ENCODE assay signal across 22 cellular contexts in genomic region chr1:22437573-22437972, GRCh38.
"Had no signal": no experiment of that assay in that cellular context is flagged by ENCODE, and none has a peak within 500 bp of the region (broad histone marks: within the 10 kb centered on the region; RNA-seq: fewer than 3 reads in every experiment).

No MANE protein-coding gene starts in this region.

- FAIRE-seq: colon had no signal

- ATAC-seq: activated CD8-positive, alpha-beta memory T cell treated with anti-CD3 and anti-CD28 coated beads, Interleukin-2, amount 10 ng/mL, durations not matched to agents 7 days and 5 days; body of pancreas; gastroesophageal sphincter; heart left ventricle; stimulated activated naive B cell treated with anti-CD40 and anti-IgM and Interleukin-4, amounts not matched to agents 10 μg/mL and 1 μg/mL and 100 μg/mL, for 72 hours had no signal

- H3K36me3 ChIP-seq: gastroesophageal sphincter, heart left ventricle, left ventricle myocardium inferior, spleen, thoracic aorta, upper lobe of left lung had no signal

- H3K9me3 ChIP-seq: body of pancreas had no signal

- DNase-seq: activated B cell treated with CpG ODN at 0.5 μM for 24 hours; activated CD4-positive, alpha-beta memory T cell treated with anti-CD3 and anti-CD28 coated beads, Interleukin-2, amount 10 ng/mL, durations not matched to agents 7 days and 5 days; activated CD4-positive, alpha-beta T cell treated with anti-CD3 and anti-CD28 coated beads for 48 hours; activated CD8-positive, alpha-beta memory T cell treated with anti-CD3 and anti-CD28 coated beads, Interleukin-2, amount 10 ng/mL, durations not matched to agents 7 days and 5 days; amygdala; body of pancreas; caudate nucleus; dorsolateral prefrontal cortex; heart left ventricle; left ventricle myocardium inferior; mammary epithelial cell; midbrain; posterior cingulate gyrus; spleen; stimulated activated naive B cell treated with anti-CD40 and anti-IgM and Interleukin-4, amounts not matched to agents 10 μg/mL and 1 μg/mL and 100 μg/mL, for 72 hours; upper lobe of left lung had no signal

- H3K4me1 ChIP-seq: gastroesophageal sphincter, spleen, upper lobe of left lung had no signal

- H3K4me1 Mint-ChIP-seq: activated B cell treated with CpG ODN at 0.5 μM for 24 hours; activated CD4-positive, alpha-beta memory T cell treated with anti-CD3 and anti-CD28 coated beads, Interleukin-2, amount 10 ng/mL, durations not matched to agents 7 days and 5 days; activated CD8-positive, alpha-beta memory T cell treated with anti-CD3 and anti-CD28 coated beads, Interleukin-2, amount 10 ng/mL, durations not matched to agents 7 days and 5 days; nephron; stimulated activated naive B cell treated with anti-CD40 and anti-IgM and Interleukin-4, amounts not matched to agents 10 μg/mL and 1 μg/mL and 100 μg/mL, for 72 hours had no signal

- H3K4me3 Mint-ChIP-seq: activated B cell treated with CpG ODN at 0.5 μM for 24 hours; activated CD4-positive, alpha-beta memory T cell treated with anti-CD3 and anti-CD28 coated beads, Interleukin-2, amount 10 ng/mL, durations not matched to agents 7 days and 5 days; activated CD8-positive, alpha-beta memory T cell treated with anti-CD3 and anti-CD28 coated beads, Interleukin-2, amount 10 ng/mL, durations not matched to agents 7 days and 5 days; activated naive CD8-positive, alpha-beta T cell; nephron; stimulated activated naive B cell treated with anti-CD40 and anti-IgM and Interleukin-4, amounts not matched to agents 10 μg/mL and 1 μg/mL and 100 μg/mL, for 72 hours had no signal

- H3K27me3 ChIP-seq: body of pancreas, dorsolateral prefrontal cortex, upper lobe of left lung had no signal

- H3K4me3 ChIP-seq: body of pancreas, dorsolateral prefrontal cortex, gastroesophageal sphincter, heart left ventricle, left ventricle myocardium inferior, spleen, thoracic aorta, upper lobe of left lung had no signal

- H3K27ac ChIP-seq: body of pancreas, dorsolateral prefrontal cortex, epithelial cell of prostate, gastroesophageal sphincter, heart left ventricle, left ventricle myocardium inferior, spleen, thoracic aorta, upper lobe of left lung had no signal

- H3K27ac Mint-ChIP-seq: activated B cell treated with CpG ODN at 0.5 μM for 24 hours; activated CD4-positive, alpha-beta memory T cell treated with anti-CD3 and anti-CD28 coated beads, Interleukin-2, amount 10 ng/mL, durations not matched to agents 7 days and 5 days; activated CD8-positive, alpha-beta memory T cell treated with anti-CD3 and anti-CD28 coated beads, Interleukin-2, amount 10 ng/mL, durations not matched to agents 7 days and 5 days; activated naive CD8-positive, alpha-beta T cell; nephron; stimulated activated naive B cell treated with anti-CD40 and anti-IgM and Interleukin-4, amounts not matched to agents 10 μg/mL and 1 μg/mL and 100 μg/mL, for 72 hours had no signal
